Comparison of ENCODE assay signal across 18 cellular contexts in genomic region chr11:79304599-79305212, GRCh38.
DNase-seq lines count a peak whose midpoint lies in the region; ATAC-seq and TF ChIP-seq lines count a peak whose summit lies in the region.
"Had no signal": no experiment of that assay in that cellular context is flagged by ENCODE, and none has a peak within 500 bp of the region (broad histone marks: within the 10 kb centered on the region; RNA-seq: fewer than 3 reads in every experiment).

No MANE protein-coding gene starts in this region.

- no peak for TF ChIP-seq POLR2A in Peyer's patch (IDR thresholded peaks at IDR 0.05)

- ATAC-seq in GM21529 (IDR thresholded peaks at IDR 0.05; ENCODE audit: unreplicated experiment) (peak; percentile 74), T-helper 17 cell (no peak)
- ATAC-seq: left colon; natural killer cell treated with Interleukin-12 subunit alpha and Interleukin-12 subunit beta and Interleukin-15 and Interleukin-18, amount 100 ng/mL, for 72 hours had no signal

- H3K36me3 Mint-ChIP-seq in T-helper 17 cell (ENCODE audit: low read depth): no peaks in the 10 kb centered on the region
- no peaks in the 10 kb centered on the region for H3K36me3 Mint-ChIP-seq in activated naive CD8-positive, alpha-beta T cell treated with anti-CD3 and anti-CD28 coated beads for 36 hours
- H3K36me3 Mint-ChIP-seq: natural killer cell treated with Interleukin-12 subunit alpha and Interleukin-12 subunit beta and Interleukin-15 and Interleukin-18, amount 100 ng/mL, for 72 hours had no signal

- no peak overlapping the region for H3K9ac ChIP-seq in GM23248
- H3K9ac ChIP-seq: SK-N-SH had no signal

- H3K9me2 ChIP-seq in GM23248 (ENCODE audit: insufficient read depth): no peaks in the 10 kb centered on the region
- H3K9me2 ChIP-seq: SK-N-SH had no signal

- DNase-seq in GM10248 (ENCODE audit: extremely low spot score): peak; percentile 24
- no peak for DNase-seq in T-helper 17 cell
- DNase-seq in midbrain (lab: John Stamatoyannopoulos, UW): peak; percentile 30
- no peak for DNase-seq in Kasumi-1 (lab: John Stamatoyannopoulos, UW)
- DNase-seq in Peyer's patch: no peak
- DNase-seq in activated naive CD8-positive, alpha-beta T cell treated with anti-CD3 and anti-CD28 coated beads for 36 hours: no peak
- DNase-seq in GM23248: no peak
- DNase-seq: activated CD4-positive, alpha-beta T cell treated with anti-CD3 and anti-CD28 coated beads for 1 hour; activated T-cell treated with anti-CD3 and anti-CD28 coated beads, Interleukin-2, amount 50 U/mL, for 1 hour; CD4-positive, alpha-beta T cell; endodermal cell; HFFc6; left colon; NCI-H187; NCI-H748 treated with DMSO at 0.1 percent for 48 hours; SK-N-SH had no signal

- H3K79me2 ChIP-seq in GM23248 (ENCODE audit: insufficient read depth): no peaks in the 10 kb centered on the region

- H4K20me1 ChIP-seq in GM23248 (ENCODE audit: insufficient read depth): no peaks in the 10 kb centered on the region

- no peaks in the 10 kb centered on the region for H3K36me3 ChIP-seq in Peyer's patch
- no peaks in the 10 kb centered on the region for H3K36me3 ChIP-seq in GM23248 (ENCODE audit: low read depth)

- no peak for TF ChIP-seq CTCF in GM10248 (IDR thresholded peaks at IDR 0.05; ENCODE audit: control extremely low read depth, extremely low read depth, low read depth, missing control alignments)
- no peak for TF ChIP-seq CTCF in Peyer's patch (IDR thresholded peaks at IDR 0.05)

- H3K9me3 ChIP-seq in T-helper 17 cell (ENCODE audit: control insufficient read depth, low read length, poor library complexity, severe bottlenecking) (no peaks in the 10 kb centered on the region), Peyer's patch (no peaks in the 10 kb centered on the region), GM23248 (ENCODE audit: low read depth) (no peaks in the 10 kb centered on the region)
- H3K9me3 ChIP-seq: SK-N-SH had no signal

- peak overlapping the region; percentile 16 for H3K27ac Mint-ChIP-seq in T-helper 17 cell
- H3K27ac Mint-ChIP-seq in activated naive CD8-positive, alpha-beta T cell treated with anti-CD3 and anti-CD28 coated beads for 36 hours: no peak overlapping the region
- H3K27ac Mint-ChIP-seq: CD4-positive, alpha-beta T cell; endodermal cell; HFFc6; natural killer cell treated with Interleukin-12 subunit alpha and Interleukin-12 subunit beta and Interleukin-15 and Interleukin-18, amount 100 ng/mL, for 72 hours had no signal

- H3K27me3 ChIP-seq in Peyer's patch (no peaks in the 10 kb centered on the region), GM23248 (replicated peaks; ENCODE audit: insufficient read depth) (no peaks in the 10 kb centered on the region)

- WGBS in GM23248 (ENCODE audit: low coverage in 1 of 2, low lambda C conversion rate in 2 of 2, missing lambda C conversion rate in 2 of 2), 2 experiments: 13 to 20% methylated on average over 4 of the region's 4 CpGs

- CTCF ChIA-PET in GM10248 (lab: Yijun Ruan, JAX): interaction anchor here (0.9 to 2.1 kb wide), 3 partner anchors 12 to 128 kb away, joined by 3 to 5 read pairs (median 3); no protein-coding TSS in a partner anchor

- H3K4me3 ChIP-seq in Peyer's patch (no peak overlapping the region), GM23248 (no peak overlapping the region)

- peak overlapping the region; percentile 5 for H3K4me3 Mint-ChIP-seq in T-helper 17 cell
- H3K4me3 Mint-ChIP-seq in activated naive CD8-positive, alpha-beta T cell treated with anti-CD3 and anti-CD28 coated beads for 36 hours: no peak overlapping the region
- H3K4me3 Mint-ChIP-seq: CD4-positive, alpha-beta T cell; endodermal cell; HFFc6; natural killer cell treated with Interleukin-12 subunit alpha and Interleukin-12 subunit beta and Interleukin-15 and Interleukin-18, amount 100 ng/mL, for 72 hours had no signal

- in situ Hi-C loops in GM23248 (cut with MboI): no loop called here

- H3K4me1 Mint-ChIP-seq in T-helper 17 cell: no peaks in the 10 kb centered on the region
- H3K4me1 Mint-ChIP-seq in activated naive CD8-positive, alpha-beta T cell treated with anti-CD3 and anti-CD28 coated beads for 36 hours: no peaks in the 10 kb centered on the region

- H3F3A ChIP-seq in GM23248 (ENCODE audit: insufficient read depth): no peaks in the 10 kb centered on the region

- no peak overlapping the region for H2AFZ ChIP-seq in GM23248

- H3K9me3 Mint-ChIP-seq in activated naive CD8-positive, alpha-beta T cell treated with anti-CD3 and anti-CD28 coated beads for 36 hours: no peaks in the 10 kb centered on the region
- H3K9me3 Mint-ChIP-seq: endodermal cell, HFFc6 had no signal

- no peak overlapping the region for H3K4me2 ChIP-seq in GM23248 (ENCODE audit: unreplicated experiment)
- H3K4me2 ChIP-seq: SK-N-SH had no signal

- H3K27me3 Mint-ChIP-seq in T-helper 17 cell: no peaks in the 10 kb centered on the region
- peaks cover 3% of the 10 kb centered on the region for H3K27me3 Mint-ChIP-seq in activated naive CD8-positive, alpha-beta T cell treated with anti-CD3 and anti-CD28 coated beads for 36 hours
- H3K27me3 Mint-ChIP-seq: CD4-positive, alpha-beta T cell; natural killer cell treated with Interleukin-12 subunit alpha and Interleukin-12 subunit beta and Interleukin-15 and Interleukin-18, amount 100 ng/mL, for 72 hours had no signal

- POLR2A ChIA-PET in GM10248 (lab: Yijun Ruan, JAX): no interaction called here

- no peak overlapping the region for H3K27ac ChIP-seq in Peyer's patch
- H3K27ac ChIP-seq in GM23248: no peak overlapping the region

- H3K4me1 ChIP-seq in Peyer's patch (no peaks in the 10 kb centered on the region), GM23248 (ENCODE audit: insufficient read depth) (no peaks in the 10 kb centered on the region)

Comparison
In these comparisons a context has a peak if more than half of its experiments do, and no peak if none do; other contexts are left out.
1. DNase-seq: peak in GM10248 (single experiment) and midbrain (single experiment); none in T-helper 17 cell (0 of 3), Kasumi-1 (0 of 2), Peyer's patch (0 of 3), activated naive CD8-positive, alpha-beta T cell treated with anti-CD3 and anti-CD28 coated beads for 36 hours (single experiment) and GM23248 (single experiment).